In the genomic region with DNA sequence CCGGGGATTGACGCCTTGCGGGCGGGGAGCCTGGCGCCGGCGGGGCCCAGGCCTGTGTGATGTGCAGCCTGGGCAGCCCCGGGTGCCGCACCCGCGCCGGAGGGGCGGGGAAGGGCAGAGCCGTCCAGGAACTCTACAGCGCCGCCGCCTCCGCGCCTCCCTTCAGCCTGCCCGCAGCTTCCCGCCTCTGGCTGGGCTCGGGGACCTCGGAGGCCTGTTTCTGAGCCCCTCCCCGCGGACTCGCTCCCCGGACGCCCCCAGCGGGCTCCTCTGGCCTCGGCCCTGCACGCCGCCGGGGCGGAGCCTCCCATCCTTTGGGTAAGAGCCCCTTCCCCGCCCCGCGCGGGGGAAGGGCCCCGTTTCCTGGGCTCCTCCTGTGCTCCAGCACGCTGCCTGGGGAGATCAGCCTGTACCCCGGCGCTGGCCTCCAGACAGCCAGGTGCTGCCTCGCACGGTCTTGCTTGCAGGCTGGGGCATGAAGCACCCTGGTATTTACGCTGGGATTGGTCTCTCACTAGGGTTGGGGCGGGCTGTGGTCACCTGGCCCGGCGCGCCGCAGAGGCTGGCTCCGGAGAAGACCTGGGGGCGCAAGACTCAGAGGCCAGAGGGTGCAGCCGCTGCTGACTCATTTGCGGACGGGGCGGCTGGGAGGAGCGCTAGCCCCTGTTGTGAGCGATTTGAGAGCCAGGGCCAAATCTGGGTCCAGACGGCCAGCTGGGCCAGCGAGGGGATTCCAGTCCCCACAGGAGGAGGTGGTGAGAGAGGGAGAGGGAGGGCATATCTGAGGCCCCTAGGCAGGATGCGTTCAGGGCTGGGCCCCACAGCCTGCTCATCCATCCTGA, we compare ENCODE assay signal across 8 cellular contexts. TPM values are rescaled to one million over a fixed set of nuclear protein-coding genes. Genes with fewer than 3 reads are reported as not detected.
DNase-seq lines count a peak whose midpoint lies in the region; ATAC-seq and TF ChIP-seq lines count a peak whose summit lies in the region.

No MANE protein-coding gene starts in this region.

- no peaks in the 10 kb centered on the region for H3K36me3 ChIP-seq in ACC112 (ENCODE audit: insufficient read depth, low read length)
- no peaks in the 10 kb centered on the region for H3K36me3 ChIP-seq in mucosa of descending colon (ENCODE audit: low read depth)

- H3K4me3 ChIP-seq in ACC112 (ENCODE audit: low read depth, low read length) (peak overlapping the region; percentile 74), epithelial cell of esophagus (ENCODE audit: low read length) (peak overlapping the region; percentile 51), mucosa of descending colon (peak overlapping the region; percentile 25)

- H3K4me1 ChIP-seq in ACC112 (ENCODE audit: control insufficient read depth, insufficient read depth, low read length, unreplicated experiment): peaks cover 21% of the 10 kb centered on the region
- H3K4me1 ChIP-seq in mucosa of descending colon (ENCODE audit: low read depth): peaks cover 14% of the 10 kb centered on the region

- H3K9me3 ChIP-seq in mucosa of descending colon: no peaks in the 10 kb centered on the region

- peak overlapping the region; percentile 68 for H3K27ac ChIP-seq in ACC112 (ENCODE audit: low read depth, low read length)

- no peaks in the 10 kb centered on the region for H3K79me2 ChIP-seq in ACC112 (ENCODE audit: control insufficient read depth, insufficient read depth, low read length, unreplicated experiment)

- DNase-seq in NOMO-1 (lab: John Stamatoyannopoulos, UW; ENCODE audit: unreplicated experiment in 2 of 2): peak; percentile 74 to 81
- peak; percentile 22 for DNase-seq in activated T-cell treated with anti-CD3 and anti-CD28 coated beads for 1 hour (ENCODE audit: low read depth)
- peak; percentile 95 for DNase-seq in epithelial cell of esophagus (ENCODE audit: low read depth)
- DNase-seq in mucosa of descending colon: peak; percentile 87 to 92 (median 87)
- peak; percentile 65 for DNase-seq in stimulated activated CD8-positive, alpha-beta memory T cell treated with anti-CD3 and anti-CD28 coated beads, Interleukin-4, amount 100 ng/mL, for 48 hours

- H2AFZ ChIP-seq in ACC112 (ENCODE audit: low read length, unreplicated experiment): peak overlapping the region; percentile 76

- H3K27me3 ChIP-seq in ACC112 (ENCODE audit: insufficient read depth, low read length): no peaks in the 10 kb centered on the region

- intact Hi-C loops in mucosa of descending colon (cut with DNase I, micrococcal nuclease): no loop called here

- TF ChIP-seq CTCF in epithelial cell of esophagus (IDR thresholded peaks at IDR 0.05; ENCODE audit: insufficient read depth, low read depth, low read length, missing control alignments) (no peak), mucosa of descending colon (IDR thresholded peaks at IDR 0.05) (no peak)

- ATAC-seq in GM18868 (IDR thresholded peaks at IDR 0.05; ENCODE audit: unreplicated experiment): peak; percentile 70
- ATAC-seq in HG03432 (IDR thresholded peaks at IDR 0.05; ENCODE audit: unreplicated experiment): peak; percentile 76
- ATAC-seq in mucosa of descending colon: peak; percentile 95

RNA-seq across cellular contexts. Expression of a gene that starts 5.7 kb away (rescaled TPM):
- total RNA-seq in mucosa of descending colon: 100 to 1,000 TPM in 1 of 3 donors, 10 to 100 TPM in 2; 54.7 to 122 (median 62.2) TPM

Comparison
In these comparisons a context has a peak if more than half of its experiments do, and no peak if none do; other contexts are left out.
1. Peak in every context shown above with its lines: DNase-seq, ATAC-seq, H3K4me3 ChIP-seq and H3K27ac ChIP-seq.
2. DNase-seq: peak in every context shown above with its lines; median percentile 95 in epithelial cell of esophagus; 87 in mucosa of descending colon; 78 in NOMO-1; 65 in stimulated activated CD8-positive, alpha-beta memory T cell treated with anti-CD3 and anti-CD28 coated beads, Interleukin-4, amount 100 ng/mL, for 48 hours; 22 in activated T-cell treated with anti-CD3 and anti-CD28 coated beads for 1 hour.